ENCODE assay signal across 6 cellular contexts in the genomic region with DNA sequence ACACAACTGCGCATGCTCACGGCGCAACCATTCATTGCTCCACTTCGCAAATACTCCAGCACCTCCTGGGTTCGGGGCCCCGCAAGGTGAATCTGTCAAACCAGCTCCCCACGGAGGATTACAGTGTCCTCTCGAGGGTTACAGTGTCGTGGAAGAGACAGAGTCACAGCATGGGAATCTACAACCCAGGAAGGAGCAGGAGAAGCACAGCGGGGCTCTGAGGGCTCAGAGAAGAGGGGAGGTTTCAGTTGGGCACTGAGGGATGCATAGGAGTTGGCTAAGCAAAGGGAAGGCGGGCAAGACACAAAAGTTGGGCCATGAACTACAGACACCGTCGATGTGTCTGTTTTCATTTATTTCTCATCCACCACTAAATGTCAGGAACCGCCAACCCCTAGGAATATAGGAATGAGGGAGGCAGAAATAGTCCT. TPM values are rescaled to one million over a fixed set of nuclear protein-coding genes. Genes with fewer than 3 reads are reported as not detected.
A peak's percentile ranks its signal among the peaks of the same experiment; 100 is the strongest.
DNase-seq lines count a peak whose midpoint lies in the region; ATAC-seq and TF ChIP-seq lines count a peak whose summit lies in the region.

No MANE protein-coding gene starts in this region.

- H3K4me2 ChIP-seq in OCI-LY7 (ENCODE audit: low read length) = peak overlapping the region; percentile 91

- peaks cover 21% of the 10 kb centered on the region for H3K36me3 ChIP-seq in OCI-LY7 (ENCODE audit: insufficient read depth, low read length)

- no peaks in the 10 kb centered on the region for H4K20me1 ChIP-seq in OCI-LY7 (ENCODE audit: insufficient read depth, low read length)

- H3K79me2 ChIP-seq in OCI-LY7 (ENCODE audit: insufficient read depth, low read depth, low read length) = peaks cover 15% of the 10 kb centered on the region

- H3K4me3 Mint-ChIP-seq in CD14-positive monocyte = peak overlapping the region; percentile 89 to 94
- H3K4me3 Mint-ChIP-seq in stimulated activated memory B cell treated with anti-CD40 and anti-IgM and Interleukin-4, amounts not matched to agents 10 μg/mL and 1 μg/mL and 100 μg/mL, for 72 hours = peak overlapping the region; percentile 90

- BruUV-seq in OCI-LY7 (replicated peaks; lab: Mats Ljungman, UMichigan) = no TSS peak

- CTCF ChIA-PET in OCI-LY7 (lab: Charles Lee; ENCODE audit: unreplicated experiment) = no interaction called here

- no peaks in the 10 kb centered on the region for H3K9me3 ChIP-seq in OCI-LY7 (ENCODE audit: low read length)

- POLR2A ChIA-PET in OCI-LY7 (lab: Charles Lee) = interaction anchor here (0.7 kb wide), 1 partner anchor 88 kb away, joined by 4 read pairs; the partner anchor contains the start of gene DENND1C

- H3K9me2 ChIP-seq in OCI-LY7 (ENCODE audit: insufficient read depth, low read length) = no peaks in the 10 kb centered on the region

- peak overlapping the region; percentile 97 for H2AFZ ChIP-seq in OCI-LY7 (ENCODE audit: low read length)

- peaks cover 19% of the 10 kb centered on the region for H3K4me1 Mint-ChIP-seq in CD14-positive monocyte
- H3K4me1 Mint-ChIP-seq in stimulated activated memory B cell treated with anti-CD40 and anti-IgM and Interleukin-4, amounts not matched to agents 10 μg/mL and 1 μg/mL and 100 μg/mL, for 72 hours = peaks cover 29% of the 10 kb centered on the region

- DNase-seq in CD14-positive monocyte (ENCODE audit: low spot score) (no peak), OCI-LY7 (ENCODE audit: low spot score) (no peak), epithelial cell of proximal tubule (ENCODE audit: low read depth) (no peak), GOT3 (lab: John Stamatoyannopoulos, UW) (no peak), NCI-H2227 (lab: John Stamatoyannopoulos, UW; ENCODE audit: unreplicated experiment) (no peak)

- H3K4me3 ChIP-seq in OCI-LY7 (ENCODE audit: low read depth, low read length, poor library complexity, severe bottlenecking) (peak overlapping the region; percentile 81), epithelial cell of proximal tubule (ENCODE audit: low read depth, low read length) (peak overlapping the region; percentile 67)

- no peaks in the 10 kb centered on the region for H3K9me3 Mint-ChIP-seq in CD14-positive monocyte
- H3K9me3 Mint-ChIP-seq in stimulated activated memory B cell treated with anti-CD40 and anti-IgM and Interleukin-4, amounts not matched to agents 10 μg/mL and 1 μg/mL and 100 μg/mL, for 72 hours = no peaks in the 10 kb centered on the region

- TF ChIP-seq CTCF in CD14-positive monocyte (IDR thresholded peaks at IDR 0.05) (no peak), OCI-LY7 (conservative IDR thresholded peaks at IDR 0.05; ENCODE audit: low read length) (no peak), epithelial cell of proximal tubule (conservative IDR thresholded peaks at IDR 0.05; ENCODE audit: low read depth, low read length) (no peak)

- ATAC-seq in stimulated activated memory B cell treated with anti-CD40 and anti-IgM and Interleukin-4, amounts not matched to agents 10 μg/mL and 1 μg/mL and 100 μg/mL, for 72 hours = no peak

- intact Hi-C loops in CD14-positive monocyte (cut with micrococcal nuclease) (loop anchor here in 1 of 2 donors (2.0 kb wide), 1 partner anchor 21 kb away; the partner anchor contains the start of gene ALKBH7), OCI-LY7 (cut with micrococcal nuclease; ENCODE audit: unreplicated experiment) (loop anchor here (10.0 kb wide), 1 partner anchor 111 kb away; the partner anchor contains the start of gene TUBB4A)

- peak overlapping the region; percentile 44 for H3K27ac ChIP-seq in OCI-LY7 (ENCODE audit: low read depth, low read length, poor library complexity, severe bottlenecking)

- H3K36me3 Mint-ChIP-seq in CD14-positive monocyte = peaks cover 13 to 28% of the 10 kb centered on the region in 2 donors
- H3K36me3 Mint-ChIP-seq in stimulated activated memory B cell treated with anti-CD40 and anti-IgM and Interleukin-4, amounts not matched to agents 10 μg/mL and 1 μg/mL and 100 μg/mL, for 72 hours = peaks cover 18% of the 10 kb centered on the region

- H3K27me3 Mint-ChIP-seq in CD14-positive monocyte (ENCODE audit: low read depth in 3 of 3) = peaks cover 1 to 6% (median 6%) of the 10 kb centered on the region in 3 donors
- no peaks in the 10 kb centered on the region for H3K27me3 Mint-ChIP-seq in stimulated activated memory B cell treated with anti-CD40 and anti-IgM and Interleukin-4, amounts not matched to agents 10 μg/mL and 1 μg/mL and 100 μg/mL, for 72 hours

- H3K4me1 ChIP-seq in OCI-LY7 (ENCODE audit: insufficient read depth, low read length, poor library complexity, severe bottlenecking) = peaks cover 14% of the 10 kb centered on the region

- peak overlapping the region; percentile 96 to 99 (median 97) for H3K27ac Mint-ChIP-seq in CD14-positive monocyte
- H3K27ac Mint-ChIP-seq in stimulated activated memory B cell treated with anti-CD40 and anti-IgM and Interleukin-4, amounts not matched to agents 10 μg/mL and 1 μg/mL and 100 μg/mL, for 72 hours = peak overlapping the region; percentile 97

RNA-seq across cellular contexts. Expression of gene GTF2F1, which starts 1.0 kb away (rescaled TPM):
- 10 to 100 TPM in 1 of 2 donors, 1 to 10 TPM in 1; 9.4 to 13.2 TPM for polyA plus RNA-seq in CD14-positive monocyte
- total RNA-seq in OCI-LY7 (2014; rRNA removed; shearing (Covaris generic)) = 31.1 and 44.4 TPM in 2 replicates
- total RNA-seq in OCI-LY7 (2022) (43.2 and 47.7 TPM in 2 replicates), epithelial cell of proximal tubule (42.1 and 42.2 TPM in 2 replicates)

RNA-seq across cellular contexts. Expression of gene PSPN, which starts 18.3 kb away (rescaled TPM):
- under 1 TPM; 0.10 to 0.13 TPM for polyA plus RNA-seq in CD14-positive monocyte
- 1.4 and 1.6 TPM in 2 replicates for total RNA-seq in OCI-LY7 (2014; rRNA removed; shearing (Covaris generic))
- 2.1 and 2.9 TPM in 2 replicates for total RNA-seq in OCI-LY7 (2022)
- total RNA-seq in epithelial cell of proximal tubule = 0.58 and 5.2 TPM in 2 replicates

RNA-seq across cellular contexts. Expression of gene ALKBH7, which starts 21.4 kb away (rescaled TPM):
- polyA plus RNA-seq in CD14-positive monocyte = 100 to 1,000 TPM in 1 of 2 donors, 10 to 100 TPM in 1; 86.0 to 109 TPM
- total RNA-seq in OCI-LY7 (2014; rRNA removed; shearing (Covaris generic)) = 35.8 and 61.0 TPM in 2 replicates
- total RNA-seq in OCI-LY7 (2022) = 74.2 and 75.9 TPM in 2 replicates
- 56.4 and 80.7 TPM in 2 replicates for total RNA-seq in epithelial cell of proximal tubule

RNA-seq across cellular contexts. Expression of gene KHSRP, which starts 30.6 kb away (rescaled TPM):
- polyA plus RNA-seq in CD14-positive monocyte = 1 to 10 TPM; 8.6 to 9.1 TPM
- 255 and 271 TPM in 2 replicates for total RNA-seq in OCI-LY7 (2014; rRNA removed; shearing (Covaris generic))
- total RNA-seq in OCI-LY7 (2022) (468 and 499 TPM in 2 replicates), epithelial cell of proximal tubule (96.0 and 296 TPM in 2 replicates)

RNA-seq across cellular contexts. Expression of gene CLPP, which starts 32.7 kb away (rescaled TPM):
- polyA plus RNA-seq in CD14-positive monocyte = 10 to 100 TPM; 52.4 to 53.2 TPM
- total RNA-seq in OCI-LY7 (2014; rRNA removed; shearing (Covaris generic)) = 73.5 and 115 TPM in 2 replicates
- total RNA-seq in OCI-LY7 (2022) (114 and 124 TPM in 2 replicates), epithelial cell of proximal tubule (102 and 237 TPM in 2 replicates)
